In the genomic region with DNA sequence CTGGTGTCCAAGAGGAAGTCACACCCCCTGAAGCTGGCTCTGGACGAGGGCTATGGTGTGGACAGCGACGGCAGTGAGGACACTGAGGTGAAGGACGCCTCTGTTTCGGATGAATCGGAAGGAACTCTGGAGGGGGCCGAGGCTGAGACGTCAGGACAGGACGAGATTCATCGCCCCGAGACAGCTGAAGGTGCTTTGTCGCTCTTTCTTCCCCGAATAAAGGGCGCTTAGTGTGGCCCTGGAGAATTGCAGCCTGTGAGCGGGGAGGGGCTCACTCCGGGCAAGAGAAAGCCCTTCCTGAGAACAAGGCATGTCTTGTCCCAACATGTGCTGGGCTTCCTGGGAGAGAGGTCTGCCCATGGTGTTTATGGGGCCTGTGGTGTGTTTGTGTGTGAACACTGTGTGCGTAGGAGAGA, we compare ENCODE assay signal across 29 cellular contexts. TPM values are rescaled to one million over a fixed set of nuclear protein-coding genes. Genes with fewer than 3 reads are reported as not detected.
DNase-seq lines count a peak whose midpoint lies in the region; ATAC-seq and TF ChIP-seq lines count a peak whose summit lies in the region.
"Had no signal": no experiment of that assay in that cellular context is flagged by ENCODE, and none has a peak within 500 bp of the region (broad histone marks: within the 10 kb centered on the region; RNA-seq: fewer than 3 reads in every experiment).

No MANE protein-coding gene starts in this region.

- peaks cover 14% of the 10 kb centered on the region for H3K36me3 Mint-ChIP-seq in glutamatergic neuron (ENCODE audit: unreplicated experiment)

- DNase-seq in HPDE6-E6E7 (ENCODE audit: extremely low spot score) (peak; percentile 80), anterior cingulate cortex (lab: John Stamatoyannopoulos, UW) (peak in 34 of 58 donors; percentile 9 to 73 (median 43)), glutamatergic neuron (no peak), pons (ENCODE audit: low spot score) (peak; percentile 77), putamen (ENCODE audit: low spot score) (no peak), HK-2 (ENCODE audit: unreplicated experiment) (no peak)
- no peak for DNase-seq in stimulated activated CD4-positive, alpha-beta T cell treated with anti-CD3 and anti-CD28 coated beads, Interleukin-2, amount 100 ng/mL, for 48 hours
- DNase-seq: ACHN; activated CD4-positive, alpha-beta T cell treated with anti-CD3 and anti-CD28 coated beads, Interleukin-2, amount 10 ng/mL, durations not matched to agents 24 days and 14 days; activated T-cell treated with anti-CD3 and anti-CD28 coated beads, Interleukin-2, amount 50 U/mL, for 48 hours; brain microvascular endothelial cell; DMS79 treated with DMSO at 0.1 percent for 48 hours; GF-D8; heart right ventricle; HFFc6; Karpas-422; mesendoderm; MV-4-11; NCI-H1436 treated with DMSO at 0.1 percent for 48 hours; NCI-H446; OCI-M1; Right ventricle myocardium superior; stimulated activated CD4-positive, alpha-beta T cell treated with anti-CD3 and anti-CD28 coated beads, Interleukin-2, amount 100 ng/mL, for 24 hours; WERI-Rb-1 had no signal

- peaks cover 31% of the 10 kb centered on the region for H3K27me3 Mint-ChIP-seq in glutamatergic neuron (ENCODE audit: unreplicated experiment)
- H3K27me3 Mint-ChIP-seq: activated CD4-positive, alpha-beta T cell treated with anti-CD3 and anti-CD28 coated beads, Interleukin-2, amount 10 ng/mL, durations not matched to agents 24 days and 14 days had no signal

- H3K4me1 Mint-ChIP-seq in glutamatergic neuron (ENCODE audit: low read depth, unreplicated experiment), result peaks cover 45% of the 10 kb centered on the region
- H3K4me1 Mint-ChIP-seq: activated CD4-positive, alpha-beta T cell treated with anti-CD3 and anti-CD28 coated beads, Interleukin-2, amount 10 ng/mL, durations not matched to agents 24 days and 14 days had no signal

- H3K4me3 Mint-ChIP-seq in glutamatergic neuron (ENCODE audit: unreplicated experiment), result peak overlapping the region; percentile 21
- H3K4me3 Mint-ChIP-seq: activated CD4-positive, alpha-beta T cell treated with anti-CD3 and anti-CD28 coated beads, Interleukin-2, amount 10 ng/mL, durations not matched to agents 24 days and 14 days; HFFc6; T-helper 2 cell treated with Interferon-gamma antibody and Interleukin-4, amounts not matched to agents 5 μg/mL and 100 μg/mL, for 36 hours had no signal

- H3K27ac Mint-ChIP-seq in glutamatergic neuron (ENCODE audit: unreplicated experiment), result peak overlapping the region; percentile 74
- H3K27ac Mint-ChIP-seq: activated CD4-positive, alpha-beta T cell treated with anti-CD3 and anti-CD28 coated beads, Interleukin-2, amount 10 ng/mL, durations not matched to agents 24 days and 14 days; HFFc6; T-helper 2 cell treated with Interferon-gamma antibody and Interleukin-4, amounts not matched to agents 5 μg/mL and 100 μg/mL, for 36 hours had no signal

- H3K9me3 Mint-ChIP-seq in glutamatergic neuron (ENCODE audit: unreplicated experiment), result peaks cover 34% of the 10 kb centered on the region
- H3K9me3 Mint-ChIP-seq: activated CD4-positive, alpha-beta T cell treated with anti-CD3 and anti-CD28 coated beads, Interleukin-2, amount 10 ng/mL, durations not matched to agents 24 days and 14 days; HFFc6; T-helper 2 cell treated with Interferon-gamma antibody and Interleukin-4, amounts not matched to agents 5 μg/mL and 100 μg/mL, for 36 hours had no signal

- no peak for TF ChIP-seq CTCF in glutamatergic neuron (IDR thresholded peaks at IDR 0.05; ENCODE audit: partially characterized antibody, unreplicated experiment)

- no peak for ATAC-seq in GM19395 (IDR thresholded peaks at IDR 0.05; ENCODE audit: unreplicated experiment)
- ATAC-seq: heart right ventricle, left lobe of liver had no signal

RNA-seq across cellular contexts. Expression of gene MYT1, which starts 41.4 kb away (rescaled TPM):
- 159 TPM for total RNA-seq in glutamatergic neuron (ENCODE audit: unreplicated experiment)
- total RNA-seq: activated CD4-positive, alpha-beta T cell treated with anti-CD3 and anti-CD28 coated beads, Interleukin-2, amount 10 ng/mL, durations not matched to agents 24 days and 14 days; endothelial cell of umbilical vein; HFFc6; left lobe of liver; omental fat pad had no signal

RNA-seq across cellular contexts. Expression of gene PCMTD2, which starts 49.9 kb away (rescaled TPM):
- total RNA-seq in glutamatergic neuron (ENCODE audit: unreplicated experiment), result 82.4 TPM

Comparison
In these comparisons a context has a peak if more than half of its experiments do, and no peak if none do; other contexts are left out.
1. DNase-seq: peak in HPDE6-E6E7 (single experiment), anterior cingulate cortex (34 of 58) and pons (single experiment); none in glutamatergic neuron (single experiment), putamen (single experiment), stimulated activated CD4-positive, alpha-beta T cell treated with anti-CD3 and anti-CD28 coated beads, Interleukin-2, amount 100 ng/mL, for 48 hours (0 of 2) and HK-2 (single experiment).